ENCODE assay signal across 10 cellular contexts in the genomic region with DNA sequence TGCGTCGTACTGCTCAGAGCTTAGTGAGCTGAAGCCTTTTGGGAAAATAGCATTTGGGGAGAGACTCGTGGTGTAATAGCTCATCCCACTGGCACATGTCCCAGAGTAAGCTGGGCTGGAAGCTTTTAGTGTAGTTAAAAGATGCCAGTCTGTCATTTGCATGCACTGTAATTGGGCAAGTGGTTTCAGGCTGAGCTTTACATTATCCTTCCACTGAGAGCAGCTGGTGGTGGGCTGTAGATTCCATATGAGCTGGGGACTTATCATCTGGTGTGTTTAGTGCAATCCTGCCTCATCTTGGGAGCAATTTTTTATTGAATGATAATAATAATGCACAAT.
DNase-seq lines count a peak whose midpoint lies in the region; ATAC-seq, FAIRE-seq and TF ChIP-seq lines count a peak whose summit lies in the region.
"Had no signal": no experiment of that assay in that cellular context is flagged by ENCODE, and none has a peak within 500 bp of the region (broad histone marks: within the 10 kb centered on the region; RNA-seq: fewer than 3 reads in every experiment).

No MANE protein-coding gene starts in this region.

- no peaks in the 10 kb centered on the region for H3K9me3 ChIP-seq in GM23248 (ENCODE audit: low read depth)

- H3K4me1 ChIP-seq in GM23248 (ENCODE audit: insufficient read depth) (peaks cover 9% of the 10 kb centered on the region), foreskin keratinocyte (peaks cover 27% of the 10 kb centered on the region)

- no peaks in the 10 kb centered on the region for H3K36me3 ChIP-seq in GM23248 (ENCODE audit: low read depth)

- peak; percentile 80 for FAIRE-seq in RCC 7860 (lab: Jason Lieb, UNC)

- peaks cover 95% of the 10 kb centered on the region for H3K79me2 ChIP-seq in GM23248 (ENCODE audit: insufficient read depth)

- in situ Hi-C loops in GM23248 (cut with MboI): no loop called here

- peaks cover 2% of the 10 kb centered on the region; the same call in 1 of the 2 replicates for H4K20me1 ChIP-seq in GM23248 (ENCODE audit: insufficient read depth)

- H3F3A ChIP-seq in GM23248 (ENCODE audit: insufficient read depth): peaks cover 8% of the 10 kb centered on the region; the same call in 1 of the 2 replicates

- TF ChIP-seq CTCF in foreskin keratinocyte (conservative IDR thresholded peaks at IDR 0.05): no peak

- DNase-seq in GM23248: peak; percentile 94
- DNase-seq in RCC 7860 (ENCODE audit: low spot score): no peak
- DNase-seq in foreskin keratinocyte: peak in 1 of 2 donors; percentile 42
- DNase-seq in skeletal muscle cell (ENCODE audit: low read depth): peak; percentile 71
- no peak for DNase-seq in SW480 (ENCODE audit: low spot score)
- no peak for DNase-seq in GM19240 (ENCODE audit: insufficient read length, low spot score)
- DNase-seq: kidney glomerular epithelial cell, NCI-H187 treated with DMSO at 0.1 percent for 48 hours had no signal

- H3K9me2 ChIP-seq in GM23248 (ENCODE audit: insufficient read depth): no peaks in the 10 kb centered on the region

- H3K4me3 ChIP-seq in GM23248 (peak overlapping the region; percentile 32; the same call in 1 of the 2 replicates), skeletal muscle cell (ENCODE audit: low read depth, low read length) (no peak overlapping the region)

- ATAC-seq in foreskin keratinocyte (peak; percentile 56), GM18502 (IDR thresholded peaks at IDR 0.05; ENCODE audit: poor library complexity, unreplicated experiment) (no peak), GM18867 (IDR thresholded peaks at IDR 0.05; ENCODE audit: unreplicated experiment) (no peak)

- peak overlapping the region; percentile 38 for H2AFZ ChIP-seq in GM23248

- H3K4me2 ChIP-seq in GM23248 (ENCODE audit: unreplicated experiment): peak overlapping the region; percentile 58

- H3K27ac ChIP-seq in GM23248 (peak overlapping the region; percentile 45), foreskin keratinocyte (no peak overlapping the region)

- H3K27me3 ChIP-seq in GM23248 (replicated peaks; ENCODE audit: insufficient read depth) (no peaks in the 10 kb centered on the region), foreskin keratinocyte (no peaks in the 10 kb centered on the region)

- peak overlapping the region; percentile 39 for H3K9ac ChIP-seq in GM23248

- WGBS in GM23248 (ENCODE audit: low coverage in 1 of 2, low lambda C conversion rate in 2 of 2, missing lambda C conversion rate in 2 of 2), 2 experiments: 5 to 7% methylated on average over 3 of the region's 3 CpGs

Comparison
In these comparisons a context has a peak if more than half of its experiments do, and no peak if none do; other contexts are left out.
1. DNase-seq: peak in GM23248 (single experiment) and skeletal muscle cell (single experiment); none in RCC 7860 (single experiment), SW480 (single experiment) and GM19240 (single experiment).